ENCODE assay signal across 8 cellular contexts in the genomic region with DNA sequence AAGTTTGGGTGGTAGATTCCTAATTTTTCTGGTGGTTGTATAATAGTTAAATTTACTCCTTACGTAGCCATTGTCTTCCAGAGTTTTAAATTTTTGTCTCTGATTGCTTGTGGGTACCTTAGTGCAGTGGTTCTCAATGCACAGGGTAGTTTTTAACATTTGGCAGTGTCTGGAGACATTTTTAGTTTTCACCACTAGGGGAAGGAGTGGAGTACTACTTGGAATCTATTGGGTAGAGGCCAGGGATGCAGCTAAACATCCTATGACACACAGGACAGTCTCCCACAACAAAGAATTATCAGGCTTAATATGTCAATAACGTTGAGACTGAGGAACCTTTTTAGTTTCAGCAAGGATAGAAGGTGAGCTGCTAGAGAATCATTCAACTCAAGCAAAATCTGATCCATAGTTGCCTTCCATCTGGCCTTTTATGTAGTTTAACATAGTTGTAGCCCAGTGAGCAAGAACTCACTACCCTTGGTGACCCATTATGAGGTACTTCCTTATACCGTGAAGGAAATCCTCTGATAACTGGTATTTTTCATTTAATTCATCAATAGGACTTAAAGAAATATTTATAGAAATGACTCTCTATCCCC. TPM values are rescaled to one million over a fixed set of nuclear protein-coding genes. Genes with fewer than 3 reads are reported as not detected.
DNase-seq lines count a peak whose midpoint lies in the region; ATAC-seq and TF ChIP-seq lines count a peak whose summit lies in the region.

No MANE protein-coding gene starts in this region.

- no peaks in the 10 kb centered on the region for H3K9me3 Mint-ChIP-seq in glutamatergic neuron (ENCODE audit: unreplicated experiment)

- ATAC-seq in HG03175 (IDR thresholded peaks at IDR 0.05; ENCODE audit: unreplicated experiment) (peak; percentile 86), SK-N-SH treated with all-trans-retinoic acid at 6 μM for 48 hours (peak; percentile 89)

- H3K27me3 Mint-ChIP-seq in glutamatergic neuron (ENCODE audit: unreplicated experiment) = no peaks in the 10 kb centered on the region

- TF ChIP-seq CTCF in GM12874 (IDR thresholded peaks at IDR 0.05; ENCODE audit: insufficient read depth, low read depth, low read length) = peak; percentile 44; the same call in 1 of the 2 replicates
- peak; percentile 70 for TF ChIP-seq CTCF in glutamatergic neuron (IDR thresholded peaks at IDR 0.05; ENCODE audit: partially characterized antibody, unreplicated experiment)

- H3K36me3 Mint-ChIP-seq in glutamatergic neuron (ENCODE audit: unreplicated experiment) = no peaks in the 10 kb centered on the region

- no peak overlapping the region for H3K27ac Mint-ChIP-seq in glutamatergic neuron (ENCODE audit: unreplicated experiment)

- no peak overlapping the region for H3K4me3 Mint-ChIP-seq in glutamatergic neuron (ENCODE audit: unreplicated experiment)

- DNase-seq in AG08396 (ENCODE audit: low spot score) (peak; percentile 41), glutamatergic neuron (no peak), T-helper 1 cell (no peak), nucleus accumbens (lab: John Stamatoyannopoulos, UW) (no peak)
- no peak for DNase-seq in activated CD4-positive, alpha-beta T cell treated with anti-CD3 and anti-CD28 coated beads, Interleukin-2, amount 50 U/mL, for 4 hours

- no peaks in the 10 kb centered on the region for H3K4me1 Mint-ChIP-seq in glutamatergic neuron (ENCODE audit: low read depth, unreplicated experiment)

TF ChIP-seq in SK-N-SH treated with all-trans-retinoic acid at 6 μM for 48 hours, 23 proteins besides CTCF, POLR2A, EP300 and RAD21:
- no peak for TF ChIP-seq ZNF565 (CRISPR knock-in tag; conservative IDR thresholded peaks at IDR 0.05; ENCODE audit: low read depth)
- TF ChIP-seq, protein P1, sequence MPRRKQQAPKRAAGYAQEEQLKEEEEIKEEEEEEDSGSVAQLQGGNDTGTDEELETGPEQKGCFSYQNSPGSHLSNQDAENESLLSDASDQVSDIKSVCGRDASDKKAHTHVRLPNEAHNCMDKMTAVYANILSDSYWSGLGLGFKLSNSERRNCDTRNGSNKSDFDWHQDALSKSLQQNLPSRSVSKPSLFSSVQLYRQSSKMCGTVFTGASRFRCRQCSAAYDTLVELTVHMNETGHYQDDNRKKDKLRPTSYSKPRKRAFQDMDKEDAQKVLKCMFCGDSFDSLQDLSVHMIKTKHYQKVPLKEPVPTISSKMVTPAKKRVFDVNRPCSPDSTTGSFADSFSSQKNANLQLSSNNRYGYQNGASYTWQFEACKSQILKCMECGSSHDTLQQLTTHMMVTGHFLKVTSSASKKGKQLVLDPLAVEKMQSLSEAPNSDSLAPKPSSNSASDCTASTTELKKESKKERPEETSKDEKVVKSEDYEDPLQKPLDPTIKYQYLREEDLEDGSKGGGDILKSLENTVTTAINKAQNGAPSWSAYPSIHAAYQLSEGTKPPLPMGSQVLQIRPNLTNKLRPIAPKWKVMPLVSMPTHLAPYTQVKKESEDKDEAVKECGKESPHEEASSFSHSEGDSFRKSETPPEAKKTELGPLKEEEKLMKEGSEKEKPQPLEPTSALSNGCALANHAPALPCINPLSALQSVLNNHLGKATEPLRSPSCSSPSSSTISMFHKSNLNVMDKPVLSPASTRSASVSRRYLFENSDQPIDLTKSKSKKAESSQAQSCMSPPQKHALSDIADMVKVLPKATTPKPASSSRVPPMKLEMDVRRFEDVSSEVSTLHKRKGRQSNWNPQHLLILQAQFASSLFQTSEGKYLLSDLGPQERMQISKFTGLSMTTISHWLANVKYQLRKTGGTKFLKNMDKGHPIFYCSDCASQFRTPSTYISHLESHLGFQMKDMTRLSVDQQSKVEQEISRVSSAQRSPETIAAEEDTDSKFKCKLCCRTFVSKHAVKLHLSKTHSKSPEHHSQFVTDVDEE (CRISPR knock-in tag; IDR thresholded peaks at IDR 0.05) = no peak
- no peak for TF ChIP-seq ARNTL (CRISPR knock-in tag; IDR thresholded peaks at IDR 0.05; ENCODE audit: borderline replicate concordance, low read depth)
- TF ChIP-seq, protein P2, sequence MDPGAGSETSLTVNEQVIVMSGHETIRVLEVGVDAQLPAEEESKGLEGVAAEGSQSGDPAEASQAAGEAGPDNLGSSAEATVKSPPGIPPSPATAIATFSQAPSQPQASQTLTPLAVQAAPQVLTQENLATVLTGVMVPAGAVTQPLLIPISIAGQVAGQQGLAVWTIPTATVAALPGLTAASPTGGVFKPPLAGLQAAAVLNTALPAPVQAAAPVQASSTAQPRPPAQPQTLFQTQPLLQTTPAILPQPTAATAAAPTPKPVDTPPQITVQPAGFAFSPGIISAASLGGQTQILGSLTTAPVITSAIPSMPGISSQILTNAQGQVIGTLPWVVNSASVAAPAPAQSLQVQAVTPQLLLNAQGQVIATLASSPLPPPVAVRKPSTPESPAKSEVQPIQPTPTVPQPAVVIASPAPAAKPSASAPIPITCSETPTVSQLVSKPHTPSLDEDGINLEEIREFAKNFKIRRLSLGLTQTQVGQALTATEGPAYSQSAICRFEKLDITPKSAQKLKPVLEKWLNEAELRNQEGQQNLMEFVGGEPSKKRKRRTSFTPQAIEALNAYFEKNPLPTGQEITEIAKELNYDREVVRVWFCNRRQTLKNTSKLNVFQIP (CRISPR knock-in tag; IDR thresholded peaks at IDR 0.05; ENCODE audit: borderline replicate concordance, low read depth) = no peak
- TF ChIP-seq CSDC2 (CRISPR knock-in tag; IDR thresholded peaks at IDR 0.05) = no peak
- no peak for TF ChIP-seq TOX (CRISPR knock-in tag; IDR thresholded peaks at IDR 0.05; ENCODE audit: borderline replicate concordance)
- TF ChIP-seq ZNF8 (CRISPR knock-in tag; IDR thresholded peaks at IDR 0.05) = no peak
- TF ChIP-seq, protein P3, sequence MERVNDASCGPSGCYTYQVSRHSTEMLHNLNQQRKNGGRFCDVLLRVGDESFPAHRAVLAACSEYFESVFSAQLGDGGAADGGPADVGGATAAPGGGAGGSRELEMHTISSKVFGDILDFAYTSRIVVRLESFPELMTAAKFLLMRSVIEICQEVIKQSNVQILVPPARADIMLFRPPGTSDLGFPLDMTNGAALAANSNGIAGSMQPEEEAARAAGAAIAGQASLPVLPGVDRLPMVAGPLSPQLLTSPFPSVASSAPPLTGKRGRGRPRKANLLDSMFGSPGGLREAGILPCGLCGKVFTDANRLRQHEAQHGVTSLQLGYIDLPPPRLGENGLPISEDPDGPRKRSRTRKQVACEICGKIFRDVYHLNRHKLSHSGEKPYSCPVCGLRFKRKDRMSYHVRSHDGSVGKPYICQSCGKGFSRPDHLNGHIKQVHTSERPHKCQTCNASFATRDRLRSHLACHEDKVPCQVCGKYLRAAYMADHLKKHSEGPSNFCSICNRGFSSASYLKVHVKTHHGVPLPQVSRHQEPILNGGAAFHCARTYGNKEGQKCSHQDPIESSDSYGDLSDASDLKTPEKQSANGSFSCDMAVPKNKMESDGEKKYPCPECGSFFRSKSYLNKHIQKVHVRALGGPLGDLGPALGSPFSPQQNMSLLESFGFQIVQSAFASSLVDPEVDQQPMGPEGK (CRISPR knock-in tag; IDR thresholded peaks at IDR 0.05; ENCODE audit: borderline replicate concordance) = no peak
- TF ChIP-seq BACH2 (CRISPR knock-in tag; IDR thresholded peaks at IDR 0.05; ENCODE audit: borderline replicate concordance) = no peak
- TF ChIP-seq OSR1 (CRISPR knock-in tag; IDR thresholded peaks at IDR 0.05) = no peak
- TF ChIP-seq PPARA (CRISPR knock-in tag; IDR thresholded peaks at IDR 0.05; ENCODE audit: borderline replicate concordance) = no peak
- no peak for TF ChIP-seq CSRNP3 (CRISPR knock-in tag; IDR thresholded peaks at IDR 0.05)
- no peak for TF ChIP-seq ESRRG (CRISPR knock-in tag; IDR thresholded peaks at IDR 0.05)
- TF ChIP-seq ISL1 (CRISPR knock-in tag; IDR thresholded peaks at IDR 0.05) = no peak
- TF ChIP-seq, protein P4, sequence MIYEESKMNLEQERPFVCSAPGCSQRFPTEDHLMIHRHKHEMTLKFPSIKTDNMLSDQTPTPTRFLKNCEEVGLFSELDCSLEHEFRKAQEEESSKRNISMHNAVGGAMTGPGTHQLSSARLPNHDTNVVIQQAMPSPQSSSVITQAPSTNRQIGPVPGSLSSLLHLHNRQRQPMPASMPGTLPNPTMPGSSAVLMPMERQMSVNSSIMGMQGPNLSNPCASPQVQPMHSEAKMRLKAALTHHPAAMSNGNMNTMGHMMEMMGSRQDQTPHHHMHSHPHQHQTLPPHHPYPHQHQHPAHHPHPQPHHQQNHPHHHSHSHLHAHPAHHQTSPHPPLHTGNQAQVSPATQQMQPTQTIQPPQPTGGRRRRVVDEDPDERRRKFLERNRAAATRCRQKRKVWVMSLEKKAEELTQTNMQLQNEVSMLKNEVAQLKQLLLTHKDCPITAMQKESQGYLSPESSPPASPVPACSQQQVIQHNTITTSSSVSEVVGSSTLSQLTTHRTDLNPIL (CRISPR knock-in tag; IDR thresholded peaks at IDR 0.05; ENCODE audit: low read depth) = no peak
- TF ChIP-seq TCF4 (CRISPR knock-in tag; IDR thresholded peaks at IDR 0.05; ENCODE audit: borderline replicate concordance) = no peak
- no peak for TF ChIP-seq SNAI2 (CRISPR knock-in tag; IDR thresholded peaks at IDR 0.05)
- no peak for TF ChIP-seq ZFP30 (CRISPR knock-in tag; IDR thresholded peaks at IDR 0.05)

RNA-seq across cellular contexts. Expression of gene STX19, which starts 8.6 kb away (rescaled TPM):
- not detected for total RNA-seq in glutamatergic neuron (ENCODE audit: unreplicated experiment)

RNA-seq across cellular contexts. Expression of gene DHFR2, which starts 25.7 kb away (rescaled TPM):
- 3.5 TPM for total RNA-seq in glutamatergic neuron (ENCODE audit: unreplicated experiment)

RNA-seq across cellular contexts. Expression of gene NSUN3, which starts 25.9 kb away (rescaled TPM):
- total RNA-seq in glutamatergic neuron (ENCODE audit: unreplicated experiment) = 16.3 TPM

RNA-seq across cellular contexts. Expression of gene ARL13B, which starts 57.1 kb away (rescaled TPM):
- total RNA-seq in glutamatergic neuron (ENCODE audit: unreplicated experiment) = 12.1 TPM
